ENCODE assay signal across 11 cellular contexts in genomic region chr12:29563636-29564035, GRCh38.
DNase-seq lines count a peak whose midpoint lies in the region; ATAC-seq and TF ChIP-seq lines count a peak whose summit lies in the region.
"Had no signal": no experiment of that assay in that cellular context is flagged by ENCODE, and none has a peak within 500 bp of the region (broad histone marks: within the 10 kb centered on the region; RNA-seq: fewer than 3 reads in every experiment).

No MANE protein-coding gene starts in this region.

- H3K27ac Mint-ChIP-seq in activated CD8-positive, alpha-beta memory T cell treated with anti-CD3 and anti-CD28 coated beads, Interleukin-2, amount 10 ng/mL, durations not matched to agents 7 days and 5 days: no peak overlapping the region
- H3K27ac Mint-ChIP-seq in immature natural killer cell: no peak overlapping the region
- H3K27ac Mint-ChIP-seq in H9: no peak overlapping the region

- in situ Hi-C loops in brain microvascular endothelial cell (cut with HindIII; ENCODE audit: low pct_ligation_motif_present, low sequenced_read_pairs): no loop called here

- H3K4me3 Mint-ChIP-seq in activated CD8-positive, alpha-beta memory T cell treated with anti-CD3 and anti-CD28 coated beads, Interleukin-2, amount 10 ng/mL, durations not matched to agents 7 days and 5 days: peak overlapping the region; percentile 58
- H3K4me3 Mint-ChIP-seq in immature natural killer cell (peak overlapping the region in 4 of 5 donors; percentile 31 to 56 (median 40)), H9 (no peak overlapping the region)

- no peaks in the 10 kb centered on the region for H3K79me1 ChIP-seq in H9 (ENCODE audit: insufficient read depth, low read depth, low read length, poor library complexity, severe bottlenecking)

- H2AFZ ChIP-seq in H9 (ENCODE audit: low read length): no peak overlapping the region

- H3K36me3 ChIP-seq in thoracic aorta (no peaks in the 10 kb centered on the region), brain microvascular endothelial cell (replicated peaks) (no peaks in the 10 kb centered on the region)

- no peak overlapping the region for H3K9ac ChIP-seq in H9 (ENCODE audit: extremely low read depth, insufficient read length, low read length)

- H3K27me3 Mint-ChIP-seq in activated CD8-positive, alpha-beta memory T cell treated with anti-CD3 and anti-CD28 coated beads, Interleukin-2, amount 10 ng/mL, durations not matched to agents 7 days and 5 days: peaks cover 14% of the 10 kb centered on the region
- H3K27me3 Mint-ChIP-seq in immature natural killer cell (ENCODE audit: low read depth in 3 of 3): peaks cover 0 to 11% (median 1%) of the 10 kb centered on the region in 3 donors
- H3K27me3 Mint-ChIP-seq in H9 (ENCODE audit: low read depth): no peaks in the 10 kb centered on the region

- H3K4ac ChIP-seq in H9 (ENCODE audit: low read depth, low read length): no peak overlapping the region

- H3K4me3 ChIP-seq in thoracic aorta: peak overlapping the region; percentile 66
- no peak overlapping the region for H3K4me3 ChIP-seq in brain microvascular endothelial cell (ENCODE audit: low read depth, low read length)

- H3T11ph ChIP-seq in H9 (ENCODE audit: low read length): no peak overlapping the region

- H3K23me2 ChIP-seq in H9 (ENCODE audit: insufficient read length, low read depth, low read length, poor library complexity, severe bottlenecking): no peaks in the 10 kb centered on the region

- DNase-seq in activated CD8-positive, alpha-beta memory T cell treated with anti-CD3 and anti-CD28 coated beads, Interleukin-2, amount 10 ng/mL, durations not matched to agents 7 days and 5 days: no peak
- DNase-seq in activated CD8-positive, alpha-beta memory T cell treated with anti-CD3 and anti-CD28 coated beads, Interleukin-2, amount 50 U/mL, for 4 hours: no peak
- DNase-seq in immature natural killer cell: no peak
- no peak for DNase-seq in thoracic aorta (ENCODE audit: low spot score)
- DNase-seq in brain microvascular endothelial cell: no peak
- no peak for DNase-seq in H9
- DNase-seq: anterior cingulate cortex; NCI-H446 treated with DMSO at 0.1 percent for 48 hours; stimulated activated CD4-positive, alpha-beta T cell treated with anti-CD3 and anti-CD28 coated beads, Interleukin-2, amount 100 ng/mL, for 48 hours had no signal

- CTCF ChIA-PET in activated CD8-positive, alpha-beta memory T cell treated with anti-CD3 and anti-CD28 coated beads, Interleukin-2, amount 10 ng/mL, durations not matched to agents 7 days and 5 days (lab: Charles Lee): interaction anchor here (1.4 kb wide), 1 partner anchor 11 kb away, joined by 3 read pairs; no protein-coding TSS in a partner anchor

- peaks cover 8% of the 10 kb centered on the region for H3K4me1 Mint-ChIP-seq in activated CD8-positive, alpha-beta memory T cell treated with anti-CD3 and anti-CD28 coated beads, Interleukin-2, amount 10 ng/mL, durations not matched to agents 7 days and 5 days
- H3K4me1 Mint-ChIP-seq in immature natural killer cell: peaks cover 6 to 8% of the 10 kb centered on the region in 2 donors
- peaks cover 17 to 29% of the 10 kb centered on the region in 2 experiments for H3K4me1 Mint-ChIP-seq in H9

- peaks cover 23 to 35% of the 10 kb centered on the region in 2 donors for H3K4me1 ChIP-seq in thoracic aorta (ENCODE audit: control insufficient read depth in 1 of 2, low read depth in 2 of 2)
- no peaks in the 10 kb centered on the region; the same call in 1 of the 2 replicates for H3K4me1 ChIP-seq in H9 (ENCODE audit: insufficient read depth, low read length)

- H3K56ac ChIP-seq in H9 (ENCODE audit: insufficient read length, low read depth, low read length): no peak overlapping the region

- no peaks in the 10 kb centered on the region for H3K9me3 Mint-ChIP-seq in activated CD8-positive, alpha-beta memory T cell treated with anti-CD3 and anti-CD28 coated beads, Interleukin-2, amount 10 ng/mL, durations not matched to agents 7 days and 5 days (ENCODE audit: low read depth)
- peaks cover 0 to 2% (median 0%) of the 10 kb centered on the region in 6 donors for H3K9me3 Mint-ChIP-seq in immature natural killer cell
- peaks cover 8 to 13% of the 10 kb centered on the region in 2 experiments; a peak in 4 of 5 replicates for H3K9me3 Mint-ChIP-seq in H9

- no peak for ATAC-seq in activated CD8-positive, alpha-beta memory T cell treated with anti-CD3 and anti-CD28 coated beads, Interleukin-2, amount 10 ng/mL, durations not matched to agents 7 days and 5 days
- ATAC-seq in HG03432 (IDR thresholded peaks at IDR 0.05; ENCODE audit: unreplicated experiment) (peak; percentile 73), thoracic aorta (ENCODE audit: insufficient number of reproducible peaks, low FRiP score, low read depth) (no peak), GM21515 (IDR thresholded peaks at IDR 0.05; ENCODE audit: unreplicated experiment) (no peak)

- no peak overlapping the region for H4K8ac ChIP-seq in H9 (replicated peaks; ENCODE audit: insufficient read length, low read depth, low read length)

- H2BK20ac ChIP-seq in H9 (ENCODE audit: low read depth, low read length, poor library complexity, severe bottlenecking): no peak overlapping the region

- no peaks in the 10 kb centered on the region for H3K27me3 ChIP-seq in thoracic aorta (replicated peaks; ENCODE audit: insufficient read depth)
- H3K27me3 ChIP-seq in brain microvascular endothelial cell (replicated peaks): no peaks in the 10 kb centered on the region
- H3K27me3 ChIP-seq in H9 (ENCODE audit: insufficient read depth, low read length): no peaks in the 10 kb centered on the region

- no peak overlapping the region for H2BK12ac ChIP-seq in H9 (ENCODE audit: insufficient read length, low read depth, low read length)

- no peak overlapping the region for H2AK5ac ChIP-seq in H9 (ENCODE audit: insufficient read length, low read length)

- no peak overlapping the region for H3K4me2 ChIP-seq in H9 (ENCODE audit: insufficient read depth, insufficient read length, low read length)

- no peak overlapping the region for H4K5ac ChIP-seq in H9 (ENCODE audit: insufficient read length, low read depth, low read length)

- H2BK120ac ChIP-seq in H9 (ENCODE audit: low read depth, low read length, poor library complexity, severe bottlenecking): no peak overlapping the region

- no peak overlapping the region for H4K91ac ChIP-seq in H9 (ENCODE audit: insufficient read length, low read depth, low read length)

- no peaks in the 10 kb centered on the region for H4K20me1 ChIP-seq in H9 (ENCODE audit: control insufficient read depth, insufficient read depth, insufficient read length)

- no peak overlapping the region for H2BK15ac ChIP-seq in H9 (ENCODE audit: low read depth, low read length)

- H3K14ac ChIP-seq in H9 (ENCODE audit: insufficient read depth, low read length): no peak overlapping the region

- no peak overlapping the region for H3K18ac ChIP-seq in H9 (ENCODE audit: insufficient read length, low read depth, low read length)

- no peak overlapping the region for H3K23ac ChIP-seq in H9 (ENCODE audit: insufficient read length, low read depth, low read length)

- H3K9me3 ChIP-seq in thoracic aorta: no peaks in the 10 kb centered on the region
- H3K9me3 ChIP-seq in H9 (ENCODE audit: control insufficient read depth, low read depth, low read length): no peaks in the 10 kb centered on the region

- WGBS in H9 (ENCODE audit: extremely low coverage, insufficient read length, low lambda C conversion rate): no CpG with 5 or more reads among the region's 10 CpGs

- no peak for TF ChIP-seq CTCF in thoracic aorta (IDR thresholded peaks at IDR 0.05)
- TF ChIP-seq CTCF in brain microvascular endothelial cell (IDR thresholded peaks at IDR 0.05; ENCODE audit: low read depth, low read length, missing control alignments): no peak
- TF ChIP-seq CTCF in H9 (conservative IDR thresholded peaks at IDR 0.05): no peak

- no peak overlapping the region for H2BK5ac ChIP-seq in H9 (ENCODE audit: insufficient read length, low read length)

- no peaks in the 10 kb centered on the region for H3K36me3 Mint-ChIP-seq in activated CD8-positive, alpha-beta memory T cell treated with anti-CD3 and anti-CD28 coated beads, Interleukin-2, amount 10 ng/mL, durations not matched to agents 7 days and 5 days
- H3K36me3 Mint-ChIP-seq in immature natural killer cell: no peaks in the 10 kb centered on the region
- peaks cover 17 to 25% (median 24%) of the 10 kb centered on the region in 3 experiments for H3K36me3 Mint-ChIP-seq in H9 (ENCODE audit: insufficient read depth in 1 of 3, low read depth in 3 of 3)

- peak overlapping the region in 1 of 2 donors; percentile 42 for H3K27ac ChIP-seq in thoracic aorta
- no peak overlapping the region for H3K27ac ChIP-seq in brain microvascular endothelial cell
- no peak overlapping the region for H3K27ac ChIP-seq in H9 (ENCODE audit: insufficient read length, low read depth, low read length)

- no peaks in the 10 kb centered on the region for H3K79me2 ChIP-seq in H9 (ENCODE audit: insufficient read depth, low read length)

Comparison
In these comparisons a context has a peak if more than half of its experiments do, and no peak if none do; other contexts are left out.
1. H3K4me3 Mint-ChIP-seq: peak in activated CD8-positive, alpha-beta memory T cell treated with anti-CD3 and anti-CD28 coated beads, Interleukin-2, amount 10 ng/mL, durations not matched to agents 7 days and 5 days (single experiment) and immature natural killer cell (4 of 5); none in H9 (0 of 2).